ENCODE assay signal across 8 cellular contexts in the genomic region with DNA sequence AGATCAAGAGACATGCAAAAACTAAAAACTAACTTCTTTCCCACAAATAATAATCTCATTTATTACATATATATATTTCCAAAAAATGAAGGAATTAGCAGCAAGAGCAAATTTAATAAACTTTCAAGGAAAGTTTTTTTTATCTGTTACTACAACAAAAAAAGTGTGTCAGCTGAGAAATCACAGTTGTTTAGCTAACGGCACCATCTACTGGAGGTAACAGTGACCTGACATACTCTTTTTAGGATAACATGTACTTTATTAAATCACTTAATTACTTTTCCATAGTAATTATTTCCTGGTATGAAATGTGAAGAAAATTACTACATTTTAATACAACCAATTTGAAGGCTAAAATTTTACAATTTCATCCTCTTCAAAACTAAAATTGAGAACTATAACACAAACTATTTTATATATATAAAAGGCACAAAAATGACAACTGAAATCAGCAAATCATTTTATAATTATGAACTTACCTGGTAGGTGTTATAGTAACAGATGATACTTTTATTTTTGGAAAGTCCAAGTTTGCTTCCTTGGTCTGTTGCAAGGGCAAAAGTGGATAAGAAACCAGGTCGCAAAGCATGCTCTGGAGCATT. TPM values are rescaled to one million over a fixed set of nuclear protein-coding genes. Genes with fewer than 3 reads are reported as not detected.
DNase-seq lines count a peak whose midpoint lies in the region; ATAC-seq and TF ChIP-seq lines count a peak whose summit lies in the region.

No MANE protein-coding gene starts in this region.

- ATAC-seq in HG02981 (IDR thresholded peaks at IDR 0.05; ENCODE audit: unreplicated experiment): no peak
- ATAC-seq in GM19328 (IDR thresholded peaks at IDR 0.05; ENCODE audit: unreplicated experiment): no peak

- in situ Hi-C loops in ACHN (cut with HindIII; ENCODE audit: low pct_ligation_motif_present, low pct_unique_long_range_greater_than_20kb, low sequenced_read_pairs): no loop called here

- H3K27ac ChIP-seq in VCaP: no peak overlapping the region

- peak; percentile 53 for DNase-seq in ACHN
- peak; percentile 41 for DNase-seq in EL
- peak; percentile 59 for DNase-seq in LHCN-M2 (ENCODE audit: low read depth)
- DNase-seq in iPS-NIHi7 (ENCODE audit: extremely low spot score): peak; percentile 19
- DNase-seq in NCI-H1694 (lab: John Stamatoyannopoulos, UW): no peak

- peak; percentile 78 for TF ChIP-seq CTCF in VCaP (conservative IDR thresholded peaks at IDR 0.05)

RNA-seq across cellular contexts. Expression of a gene that starts 9.1 kb away (rescaled TPM):
- total RNA-seq in LHCN-M2 (2014; rRNA removed): 36.4 and 51.8 TPM in 2 replicates
- 19.9 TPM for polyA plus RNA-seq in LHCN-M2 (2012)
